ENCODE assay signal across 24 cellular contexts in the genomic region with DNA sequence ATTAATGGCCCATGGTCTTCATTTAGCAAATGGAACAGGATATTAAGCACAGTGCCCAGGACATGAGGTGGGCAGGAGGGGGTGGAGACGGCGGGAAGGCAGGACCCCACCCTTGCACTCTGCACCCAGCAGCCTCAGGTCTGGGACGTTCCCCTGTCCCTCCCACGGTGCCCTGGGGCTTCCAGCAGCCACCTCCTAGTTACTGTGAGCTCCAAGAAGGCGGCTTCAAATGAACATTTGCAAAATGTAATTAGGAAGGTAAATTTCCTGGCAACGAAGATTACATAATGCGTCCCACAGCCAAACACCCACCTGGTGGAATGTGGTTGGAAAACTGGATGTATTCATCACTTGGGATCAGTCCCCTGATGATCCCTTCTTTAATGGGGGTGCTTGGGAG.
"Had no signal": no experiment of that assay in that cellular context is flagged by ENCODE, and none has a peak within 500 bp of the region (broad histone marks: within the 10 kb centered on the region; RNA-seq: fewer than 3 reads in every experiment).

No MANE protein-coding gene starts in this region.

- H3K27me3 ChIP-seq: ascending aorta, cardiac muscle cell had no signal

- H3K27ac ChIP-seq: ascending aorta, breast epithelium, cardiac muscle cell, coronary artery, heart left ventricle had no signal

- H3K4me1 ChIP-seq: ascending aorta, breast epithelium had no signal

- H3K4me3 ChIP-seq: ascending aorta, breast epithelium, cardiac muscle cell, coronary artery, dorsolateral prefrontal cortex, heart left ventricle had no signal

- H3K36me3 ChIP-seq: ascending aorta, breast epithelium, cardiac muscle cell, heart left ventricle had no signal

- H3K9me3 ChIP-seq: ascending aorta, breast epithelium, heart left ventricle had no signal

- DNase-seq: activated CD4-positive, alpha-beta memory T cell treated with anti-CD3 and anti-CD28 coated beads, Interleukin-2, amount 10 ng/mL, durations not matched to agents 7 days and 5 days; activated CD4-positive, alpha-beta T cell treated with anti-CD3 and anti-CD28 coated beads for 36 hours; activated CD4-positive, alpha-beta T cell treated with anti-CD3 and anti-CD28 coated beads, Interleukin-2, amount 10 ng/mL, durations not matched to agents 7 days and 5 days; activated CD4-positive, alpha-beta T cell treated with anti-CD3 and anti-CD28 coated beads, Interleukin-2, amount 50 U/mL, for 4 hours; activated CD4-positive, CD25-positive, alpha-beta regulatory T cell; activated CD4-positive, CD25-positive, alpha-beta regulatory T cell treated with anti-CD3 and anti-CD28 coated beads, Interleukin-2, amount 50 U/mL, for 72 hours; activated CD8-positive, alpha-beta memory T cell treated with anti-CD3 and anti-CD28 coated beads, Interleukin-2, amount 50 U/mL, for 48 hours; activated gamma-delta T cell; activated naive CD4-positive, alpha-beta T cell; activated naive CD4-positive, alpha-beta T cell treated with anti-CD3 and anti-CD28 coated beads, Interleukin-2, amount 10 ng/mL, durations not matched to agents 7 days and 5 days; activated naive CD8-positive, alpha-beta T cell treated with anti-CD3 and anti-CD28 coated beads, Interleukin-2, amount 10 ng/mL, durations not matched to agents 7 days and 5 days; activated T-cell treated with anti-CD3 and anti-CD28 coated beads for 4 hours; activated T-cell treated with anti-CD3 and anti-CD28 coated beads, Interleukin-2, amount 50 U/mL, for 24 hours; activated T-cell treated with anti-CD3 and anti-CD28 coated beads, Interleukin-2, amount 50 U/mL, for 72 hours; dorsolateral prefrontal cortex; effector memory CD4-positive, alpha-beta T cell; endodermal cell; foreskin fibroblast; heart left ventricle; T-helper 2 cell had no signal
